Comparison of ENCODE assay signal across 22 cellular contexts in the genomic region with DNA sequence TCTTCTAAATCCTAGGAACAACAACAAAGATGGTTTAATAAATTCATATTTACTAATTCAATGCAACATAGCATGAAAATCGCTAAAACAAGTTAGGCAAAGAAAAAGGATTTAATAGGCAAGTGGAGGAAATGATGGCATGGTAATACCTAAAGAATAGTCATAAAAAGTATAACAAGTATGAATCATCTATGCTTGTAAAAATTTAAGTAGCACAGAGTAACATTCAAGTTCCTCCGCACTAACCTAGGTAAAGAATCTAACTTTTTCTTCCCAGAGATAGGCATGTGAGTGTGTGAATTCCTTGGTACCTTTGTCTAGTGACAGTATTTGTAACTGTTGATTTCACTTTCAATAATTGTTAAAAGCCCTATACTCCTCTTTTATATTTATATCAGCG. TPM values are rescaled to one million over a fixed set of nuclear protein-coding genes. Genes with fewer than 3 reads are reported as not detected.
DNase-seq lines count a peak whose midpoint lies in the region; ATAC-seq lines count a peak whose summit lies in the region.
"Had no signal": no experiment of that assay in that cellular context is flagged by ENCODE, and none has a peak within 500 bp of the region (broad histone marks: within the 10 kb centered on the region; RNA-seq: fewer than 3 reads in every experiment).

No MANE protein-coding gene starts in this region.

- H3K4me3 Mint-ChIP-seq in activated T-cell treated with anti-CD3 and anti-CD28 coated beads, Interleukin-2, amount 50 U/mL, for 4 hours, result peak overlapping the region; percentile 38
- H3K4me3 Mint-ChIP-seq in activated T-helper 17 cell treated with anti-CD3 and anti-CD28 coated beads, Interleukin-2, amount 50 U/mL, for 72 hours, result no peak overlapping the region
- H3K4me3 Mint-ChIP-seq: B cell, H9, natural killer cell had no signal

- peaks cover 36% of the 10 kb centered on the region for H3K4me1 Mint-ChIP-seq in activated T-cell treated with anti-CD3 and anti-CD28 coated beads, Interleukin-2, amount 50 U/mL, for 4 hours (ENCODE audit: low read depth)
- H3K4me1 Mint-ChIP-seq in activated T-helper 17 cell treated with anti-CD3 and anti-CD28 coated beads, Interleukin-2, amount 50 U/mL, for 72 hours, result peaks cover 7% of the 10 kb centered on the region
- H3K4me1 Mint-ChIP-seq: H9 had no signal

- H3K4me3 ChIP-seq in skin epidermis, result peak overlapping the region in 1 of 7 experiments; percentile 24
- H3K4me3 ChIP-seq: adrenal gland, colonic mucosa, stomach, transverse colon had no signal

- no peak for DNase-seq in activated T-cell treated with anti-CD3 and anti-CD28 coated beads, Interleukin-2, amount 50 U/mL, for 4 hours
- DNase-seq in activated T-cell treated with anti-CD3 and anti-CD28 coated beads for 4 hours, result no peak
- peak; percentile 49 for DNase-seq in HT-29 (ENCODE audit: low spot score)
- DNase-seq in DMS53 (lab: John Stamatoyannopoulos, UW), result no peak
- no peak for DNase-seq in SIG-M5 (lab: John Stamatoyannopoulos, UW)
- DNase-seq in NCI-H146 (lab: John Stamatoyannopoulos, UW), result no peak
- DNase-seq: activated CD8-positive, alpha-beta memory T cell treated with anti-CD3 and anti-CD28 coated beads for 24 hours; adrenal gland; colonic mucosa; H9; IMR-90; mesendoderm; natural killer cell; NCI-H1436 treated with DMSO at 0.1 percent for 48 hours; NCI-H2171; Right ventricle myocardium superior; stimulated activated CD4-positive, alpha-beta T cell treated with anti-CD3 and anti-CD28 coated beads, Interleukin-12 subunit alpha, Interleukin-12 subunit beta, amount 100 ng/mL, for 4 hours; stomach; transverse colon had no signal

- H3K27ac Mint-ChIP-seq in activated T-helper 17 cell treated with anti-CD3 and anti-CD28 coated beads, Interleukin-2, amount 50 U/mL, for 72 hours, result peak overlapping the region; percentile 37
- H3K27ac Mint-ChIP-seq: B cell, H9, natural killer cell had no signal

- peaks cover 7% of the 10 kb centered on the region for H3K36me3 Mint-ChIP-seq in activated T-cell treated with anti-CD3 and anti-CD28 coated beads, Interleukin-2, amount 50 U/mL, for 4 hours (ENCODE audit: insufficient read depth)
- H3K36me3 Mint-ChIP-seq in activated T-helper 17 cell treated with anti-CD3 and anti-CD28 coated beads, Interleukin-2, amount 50 U/mL, for 72 hours (ENCODE audit: low read depth), result peaks cover 5% of the 10 kb centered on the region
- H3K36me3 Mint-ChIP-seq: natural killer cell had no signal

- no peaks in the 10 kb centered on the region for H3K27me3 Mint-ChIP-seq in activated T-cell treated with anti-CD3 and anti-CD28 coated beads, Interleukin-2, amount 50 U/mL, for 4 hours (ENCODE audit: low read depth)
- H3K27me3 Mint-ChIP-seq in activated T-helper 17 cell treated with anti-CD3 and anti-CD28 coated beads, Interleukin-2, amount 50 U/mL, for 72 hours, result no peaks in the 10 kb centered on the region
- H3K27me3 Mint-ChIP-seq: B cell had no signal

- H3K9me3 Mint-ChIP-seq in activated T-cell treated with anti-CD3 and anti-CD28 coated beads, Interleukin-2, amount 50 U/mL, for 4 hours, result no peaks in the 10 kb centered on the region
- no peaks in the 10 kb centered on the region for H3K9me3 Mint-ChIP-seq in activated T-helper 17 cell treated with anti-CD3 and anti-CD28 coated beads, Interleukin-2, amount 50 U/mL, for 72 hours
- H3K9me3 Mint-ChIP-seq: natural killer cell had no signal

- no peak for ATAC-seq in activated T-cell treated with anti-CD3 and anti-CD28 coated beads, Interleukin-2, amount 50 U/mL, for 4 hours
- no peak for ATAC-seq in activated T-helper 17 cell treated with anti-CD3 and anti-CD28 coated beads, Interleukin-2, amount 50 U/mL, for 72 hours (replicated peaks)
- ATAC-seq: natural killer cell had no signal

- peak overlapping the region in 11 of 21 experiments; percentile 4 to 95 (median 82) for H3K27ac ChIP-seq in skin epidermis
- H3K27ac ChIP-seq: colonic mucosa had no signal

RNA-seq across cellular contexts. Expression of gene RCBTB2, which starts 42.6 kb away (rescaled TPM):
- 1 to 10 TPM; 1.3 to 1.5 (median 1.4) TPM for total RNA-seq in activated T-cell treated with anti-CD3 and anti-CD28 coated beads, Interleukin-2, amount 50 U/mL, for 4 hours
- total RNA-seq in HT-29 (2014; rRNA removed; shearing (Covaris generic)), result 1.0 and 2.9 TPM in 2 replicates
- 1 to 10 TPM; 6.1 to 7.7 TPM for total RNA-seq in activated T-helper 17 cell treated with anti-CD3 and anti-CD28 coated beads, Interleukin-2, amount 50 U/mL, for 72 hours
